ENCODE assay signal across 9 cellular contexts in the genomic region with DNA sequence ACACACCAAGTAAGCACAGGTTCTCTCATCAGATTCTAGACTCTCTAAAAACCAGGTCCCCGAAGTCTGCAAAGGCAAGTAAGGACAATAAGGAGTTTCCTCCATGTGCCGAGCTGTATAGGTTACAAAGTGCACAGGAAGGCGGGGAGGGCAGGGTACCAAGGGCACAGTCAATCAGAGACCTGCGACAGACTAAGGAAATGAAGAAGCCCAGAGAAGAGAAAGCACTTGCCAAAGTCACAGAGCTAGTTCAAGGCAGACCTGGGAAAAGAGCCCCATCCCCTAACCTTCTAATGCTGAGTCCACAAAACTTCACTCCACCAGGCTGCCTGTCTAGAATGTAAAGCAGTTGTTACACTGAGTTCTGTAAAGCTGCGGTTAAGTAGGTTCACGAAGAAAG. TPM values are rescaled to one million over a fixed set of nuclear protein-coding genes. Genes with fewer than 3 reads are reported as not detected.
DNase-seq lines count a peak whose midpoint lies in the region; ATAC-seq lines count a peak whose summit lies in the region.
"Had no signal": no experiment of that assay in that cellular context is flagged by ENCODE, and none has a peak within 500 bp of the region (broad histone marks: within the 10 kb centered on the region; RNA-seq: fewer than 3 reads in every experiment).

No MANE protein-coding gene starts in this region.

- H3K9ac ChIP-seq in stomach smooth muscle (ENCODE audit: low read length in 2 of 2), result peak overlapping the region; percentile 5 to 33

- H3K27ac Mint-ChIP-seq in activated CD4-positive, alpha-beta T cell treated with anti-CD3 and anti-CD28 coated beads, Interleukin-2, amount 10 ng/mL, durations not matched to agents 24 days and 14 days, result peak overlapping the region; percentile 45
- H3K27ac Mint-ChIP-seq in activated CD8-positive, alpha-beta T cell treated with anti-CD3 and anti-CD28 coated beads, Interleukin-2, amount 10 ng/mL, durations not matched to agents 7 days and 5 days, result peak overlapping the region; percentile 64
- peak overlapping the region in 3 of 6 donors; percentile 36 to 89 (median 74) for H3K27ac Mint-ChIP-seq in immature natural killer cell

- H3K27me3 ChIP-seq in stomach smooth muscle (ENCODE audit: control insufficient read depth in 1 of 2, insufficient read depth in 2 of 2, low read length in 2 of 2), result no peaks in the 10 kb centered on the region

- H3K4me1 Mint-ChIP-seq in activated CD4-positive, alpha-beta T cell treated with anti-CD3 and anti-CD28 coated beads, Interleukin-2, amount 10 ng/mL, durations not matched to agents 24 days and 14 days, result peaks cover 23% of the 10 kb centered on the region
- peaks cover 21% of the 10 kb centered on the region for H3K4me1 Mint-ChIP-seq in activated CD8-positive, alpha-beta T cell treated with anti-CD3 and anti-CD28 coated beads, Interleukin-2, amount 10 ng/mL, durations not matched to agents 7 days and 5 days (ENCODE audit: low read depth)
- peaks cover 30 to 47% of the 10 kb centered on the region in 2 donors for H3K4me1 Mint-ChIP-seq in immature natural killer cell

- H3K36me3 Mint-ChIP-seq in activated CD4-positive, alpha-beta T cell treated with anti-CD3 and anti-CD28 coated beads, Interleukin-2, amount 10 ng/mL, durations not matched to agents 24 days and 14 days (ENCODE audit: low read depth), result peaks cover 22% of the 10 kb centered on the region
- H3K36me3 Mint-ChIP-seq in activated CD8-positive, alpha-beta T cell treated with anti-CD3 and anti-CD28 coated beads, Interleukin-2, amount 10 ng/mL, durations not matched to agents 7 days and 5 days (ENCODE audit: low read depth), result peaks cover 26% of the 10 kb centered on the region
- peaks cover 0 to 15% (median 7%) of the 10 kb centered on the region in 3 donors for H3K36me3 Mint-ChIP-seq in immature natural killer cell

- no peaks in the 10 kb centered on the region for H3K9me3 ChIP-seq in stomach smooth muscle (ENCODE audit: control insufficient read depth in 2 of 2, low read length in 2 of 2)

- CTCF ChIA-PET in activated CD8-positive, alpha-beta T cell treated with anti-CD3 and anti-CD28 coated beads, Interleukin-2, amount 10 ng/mL, durations not matched to agents 7 days and 5 days (lab: Charles Lee), result interaction anchor here (2.5 kb wide), 1 partner anchor 420 kb away, joined by 8 read pairs; no protein-coding TSS in a partner anchor

- no peak overlapping the region for H3K27ac ChIP-seq in stomach smooth muscle (ENCODE audit: low read length)

- no peak for ATAC-seq in activated CD8-positive, alpha-beta T cell treated with anti-CD3 and anti-CD28 coated beads, Interleukin-2, amount 10 ng/mL, durations not matched to agents 7 days and 5 days

- H3K27me3 Mint-ChIP-seq in activated CD4-positive, alpha-beta T cell treated with anti-CD3 and anti-CD28 coated beads, Interleukin-2, amount 10 ng/mL, durations not matched to agents 24 days and 14 days, result no peaks in the 10 kb centered on the region
- H3K27me3 Mint-ChIP-seq in activated CD8-positive, alpha-beta T cell treated with anti-CD3 and anti-CD28 coated beads, Interleukin-2, amount 10 ng/mL, durations not matched to agents 7 days and 5 days (ENCODE audit: low read depth), result peaks cover 1% of the 10 kb centered on the region
- peaks cover 3 to 7% (median 6%) of the 10 kb centered on the region in 3 donors for H3K27me3 Mint-ChIP-seq in immature natural killer cell (ENCODE audit: low read depth in 3 of 3)

- H3K4me3 Mint-ChIP-seq in activated CD4-positive, alpha-beta T cell treated with anti-CD3 and anti-CD28 coated beads, Interleukin-2, amount 10 ng/mL, durations not matched to agents 24 days and 14 days, result peak overlapping the region; percentile 90
- peak overlapping the region; percentile 66 for H3K4me3 Mint-ChIP-seq in activated CD8-positive, alpha-beta T cell treated with anti-CD3 and anti-CD28 coated beads, Interleukin-2, amount 10 ng/mL, durations not matched to agents 7 days and 5 days
- peak overlapping the region; percentile 69 to 81 (median 77) for H3K4me3 Mint-ChIP-seq in immature natural killer cell

- H3K9me3 Mint-ChIP-seq in activated CD4-positive, alpha-beta T cell treated with anti-CD3 and anti-CD28 coated beads, Interleukin-2, amount 10 ng/mL, durations not matched to agents 24 days and 14 days, result no peaks in the 10 kb centered on the region
- H3K9me3 Mint-ChIP-seq in activated CD8-positive, alpha-beta T cell treated with anti-CD3 and anti-CD28 coated beads, Interleukin-2, amount 10 ng/mL, durations not matched to agents 7 days and 5 days (ENCODE audit: insufficient read depth), result no peaks in the 10 kb centered on the region
- H3K9me3 Mint-ChIP-seq in immature natural killer cell, result no peaks in the 10 kb centered on the region

- peak overlapping the region in 1 of 2 donors; percentile 40 for H3K4me3 ChIP-seq in stomach smooth muscle (ENCODE audit: low read length in 2 of 2)

- POLR2A ChIA-PET in activated CD8-positive, alpha-beta T cell treated with anti-CD3 and anti-CD28 coated beads, Interleukin-2, amount 10 ng/mL, durations not matched to agents 7 days and 5 days (lab: Charles Lee), result no interaction called here

- H3K4me1 ChIP-seq in stomach smooth muscle (ENCODE audit: control insufficient read depth, insufficient read depth, low read length), result peaks cover 14% of the 10 kb centered on the region

- intact Hi-C loops in activated CD4-positive, alpha-beta T cell treated with anti-CD3 and anti-CD28 coated beads, Interleukin-2, amount 10 ng/mL, durations not matched to agents 24 days and 14 days (cut with micrococcal nuclease), result no loop called here

- H3K36me3 ChIP-seq in stomach smooth muscle (ENCODE audit: control insufficient read depth in 2 of 2, insufficient read depth in 2 of 2, low read length in 2 of 2), result peaks cover 31 to 35% of the 10 kb centered on the region in 2 donors

- no peak for DNase-seq in activated CD4-positive, alpha-beta T cell treated with anti-CD3 and anti-CD28 coated beads, Interleukin-2, amount 10 ng/mL, durations not matched to agents 24 days and 14 days
- DNase-seq in activated CD4-positive, alpha-beta T cell treated with anti-CD3 and anti-CD28 coated beads for 1 hour, result no peak
- no peak for DNase-seq in activated CD8-positive, alpha-beta T cell treated with anti-CD3 and anti-CD28 coated beads, Interleukin-2, amount 10 ng/mL, durations not matched to agents 7 days and 5 days
- no peak for DNase-seq in immature natural killer cell
- no peak for DNase-seq in cerebellar nuclear complex (lab: John Stamatoyannopoulos, UW)
- no peak for DNase-seq in anterior cingulate cortex (lab: John Stamatoyannopoulos, UW)
- no peak for DNase-seq in NCI-H2107 treated with DMSO at 0.1 percent for 48 hours (lab: John Stamatoyannopoulos, UW; ENCODE audit: unreplicated experiment)
- DNase-seq: stimulated activated CD4-positive, alpha-beta T cell treated with anti-CD3 and anti-CD28 coated beads, Interleukin-4, amount 100 ng/mL, for 4 hours had no signal

RNA-seq across cellular contexts. Expression of a gene that starts 1.7 kb away (rescaled TPM):
- 128 and 131 TPM in 2 replicates for total RNA-seq in activated CD4-positive, alpha-beta T cell treated with anti-CD3 and anti-CD28 coated beads, Interleukin-2, amount 10 ng/mL, durations not matched to agents 24 days and 14 days
- total RNA-seq in activated CD8-positive, alpha-beta T cell treated with anti-CD3 and anti-CD28 coated beads, Interleukin-2, amount 10 ng/mL, durations not matched to agents 7 days and 5 days, result 10 to 100 TPM; 93.2 to 95.0 TPM
- polyA plus RNA-seq in immature natural killer cell, result 100 to 1,000 TPM; 157 to 162 (median 162) TPM

RNA-seq across cellular contexts. Expression of a gene that starts 26.5 kb away (rescaled TPM):
- 0.43 and 1.3 TPM in 2 replicates for total RNA-seq in activated CD4-positive, alpha-beta T cell treated with anti-CD3 and anti-CD28 coated beads, Interleukin-2, amount 10 ng/mL, durations not matched to agents 24 days and 14 days
- total RNA-seq in activated CD8-positive, alpha-beta T cell treated with anti-CD3 and anti-CD28 coated beads, Interleukin-2, amount 10 ng/mL, durations not matched to agents 7 days and 5 days, result under 1 TPM; 0.21 to 0.63 TPM
- polyA plus RNA-seq in immature natural killer cell, result 1 to 10 TPM in 2 of 3 donors, under 1 TPM in 1; 0.94 to 8.3 (median 1.7) TPM
